ENCODE assay signal across 7 cellular contexts in genomic region chr2:17337507-17337906, GRCh38.
"Had no signal": no experiment of that assay in that cellular context is flagged by ENCODE, and none has a peak within 500 bp of the region (broad histone marks: within the 10 kb centered on the region; RNA-seq: fewer than 3 reads in every experiment).

No MANE protein-coding gene starts in this region.

- H3K4me1 ChIP-seq: HAP-1 had no signal

- H3K4me1 Mint-ChIP-seq: IgD-negative memory B cell had no signal

- H3K4me3 Mint-ChIP-seq: GM23338, HFFc6, IgD-negative memory B cell had no signal

- H3K9me3 ChIP-seq: HAP-1 had no signal

- H3K27ac Mint-ChIP-seq: GM23338, HFFc6, IgD-negative memory B cell had no signal

- H3K4me3 ChIP-seq: GM23338, HAP-1 had no signal

- H3K36me3 ChIP-seq: HAP-1 had no signal

- H3K27ac ChIP-seq: HL-60 had no signal

- DNase-seq: HFFc6 had no signal

- ATAC-seq: GM23338, HCT116, HepG2 had no signal

- H3K27me3 Mint-ChIP-seq: IgD-negative memory B cell had no signal
